In the genomic region with DNA sequence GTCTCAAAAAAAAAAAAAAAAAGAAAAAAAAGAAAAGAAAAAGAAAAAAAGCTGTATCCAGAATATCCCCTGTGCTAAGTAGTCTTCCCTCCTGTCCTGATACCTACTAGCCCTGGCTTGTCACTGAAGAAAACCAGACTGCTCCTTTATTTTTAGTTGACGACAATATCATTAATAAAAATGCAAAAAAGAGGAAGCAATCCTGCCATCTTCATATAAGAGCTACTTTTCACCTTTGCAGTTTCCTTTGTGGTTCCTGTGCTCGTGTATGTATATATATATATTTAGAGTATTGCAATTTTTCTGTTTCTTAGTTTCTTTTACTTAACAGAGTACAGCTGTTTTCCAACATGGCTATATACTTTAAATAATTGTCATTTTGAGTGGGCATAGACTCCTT, we compare ENCODE assay signal across 1 cellular context.
A peak's percentile ranks its signal among the peaks of the same experiment; 100 is the strongest.
TF ChIP-seq lines count a peak whose summit lies in the region.

No MANE protein-coding gene starts in this region.

TF ChIP-seq in GM12878, 131 proteins besides CTCF, POLR2A, EP300 and RAD21 (continued from another document):
- TF ChIP-seq, protein P1, sequence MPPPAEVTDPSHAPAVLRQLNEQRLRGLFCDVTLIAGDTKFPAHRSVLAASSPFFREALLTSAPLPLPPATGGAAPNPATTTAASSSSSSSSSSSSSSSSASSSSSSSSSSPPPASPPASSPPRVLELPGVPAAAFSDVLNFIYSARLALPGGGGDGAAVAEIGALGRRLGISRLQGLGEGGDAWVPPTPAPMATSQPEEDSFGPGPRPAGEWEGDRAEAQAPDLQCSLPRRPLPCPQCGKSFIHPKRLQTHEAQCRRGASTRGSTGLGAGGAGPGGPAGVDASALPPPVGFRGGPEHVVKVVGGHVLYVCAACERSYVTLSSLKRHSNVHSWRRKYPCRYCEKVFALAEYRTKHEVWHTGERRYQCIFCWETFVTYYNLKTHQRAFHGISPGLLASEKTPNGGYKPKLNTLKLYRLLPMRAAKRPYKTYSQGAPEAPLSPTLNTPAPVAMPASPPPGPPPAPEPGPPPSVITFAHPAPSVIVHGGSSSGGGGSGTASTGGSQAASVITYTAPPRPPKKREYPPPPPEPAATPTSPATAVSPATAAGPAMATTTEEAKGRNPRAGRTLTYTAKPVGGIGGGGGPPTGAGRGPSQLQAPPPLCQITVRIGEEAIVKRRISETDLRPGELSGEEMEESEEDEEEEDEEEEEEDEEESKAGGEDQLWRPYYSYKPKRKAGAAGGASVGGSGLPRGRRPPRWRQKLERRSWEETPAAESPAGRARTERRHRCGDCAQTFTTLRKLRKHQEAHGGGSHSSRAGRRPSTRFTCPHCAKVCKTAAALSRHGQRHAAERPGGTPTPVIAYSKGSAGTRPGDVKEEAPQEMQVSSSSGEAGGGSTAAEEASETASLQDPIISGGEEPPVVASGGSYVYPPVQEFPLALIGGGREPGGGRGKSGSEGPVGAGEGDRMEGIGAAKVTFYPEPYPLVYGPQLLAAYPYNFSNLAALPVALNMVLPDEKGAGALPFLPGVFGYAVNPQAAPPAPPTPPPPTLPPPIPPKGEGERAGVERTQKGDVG (CRISPR knock-in tag; IDR thresholded peaks at IDR 0.05), result no peak
- TF ChIP-seq, protein P2, sequence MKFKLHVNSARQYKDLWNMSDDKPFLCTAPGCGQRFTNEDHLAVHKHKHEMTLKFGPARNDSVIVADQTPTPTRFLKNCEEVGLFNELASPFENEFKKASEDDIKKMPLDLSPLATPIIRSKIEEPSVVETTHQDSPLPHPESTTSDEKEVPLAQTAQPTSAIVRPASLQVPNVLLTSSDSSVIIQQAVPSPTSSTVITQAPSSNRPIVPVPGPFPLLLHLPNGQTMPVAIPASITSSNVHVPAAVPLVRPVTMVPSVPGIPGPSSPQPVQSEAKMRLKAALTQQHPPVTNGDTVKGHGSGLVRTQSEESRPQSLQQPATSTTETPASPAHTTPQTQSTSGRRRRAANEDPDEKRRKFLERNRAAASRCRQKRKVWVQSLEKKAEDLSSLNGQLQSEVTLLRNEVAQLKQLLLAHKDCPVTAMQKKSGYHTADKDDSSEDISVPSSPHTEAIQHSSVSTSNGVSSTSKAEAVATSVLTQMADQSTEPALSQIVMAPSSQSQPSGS (IDR thresholded peaks at IDR 0.05; ENCODE audit: low read length), result peak; percentile 28; the same call in 1 of the 2 replicates
- TF ChIP-seq JUNB (IDR thresholded peaks at IDR 0.05) (0 out of 2 replicates have a peak, but pooled peaks have one; percentile 6), BHLHE40 (IDR thresholded peaks at IDR 0.05; ENCODE audit: borderline replicate concordance in 1 of 2, low read depth in 2 of 2, low read length in 1 of 2) (peak; percentile 38 to 49; a peak in 1 of 4 replicates), SPI1 (IDR thresholded peaks at IDR 0.05; ENCODE audit: borderline replicate concordance, insufficient read depth, low read depth, low read length) (no peak; the same call in 1 of the 2 replicates), RELA (IDR thresholded peaks at IDR 0.05; ENCODE audit: borderline replicate concordance, partially characterized antibody) (no peak), ZNF217 (IDR thresholded peaks at IDR 0.05) (no peak)
- TF ChIP-seq, protein P3, sequence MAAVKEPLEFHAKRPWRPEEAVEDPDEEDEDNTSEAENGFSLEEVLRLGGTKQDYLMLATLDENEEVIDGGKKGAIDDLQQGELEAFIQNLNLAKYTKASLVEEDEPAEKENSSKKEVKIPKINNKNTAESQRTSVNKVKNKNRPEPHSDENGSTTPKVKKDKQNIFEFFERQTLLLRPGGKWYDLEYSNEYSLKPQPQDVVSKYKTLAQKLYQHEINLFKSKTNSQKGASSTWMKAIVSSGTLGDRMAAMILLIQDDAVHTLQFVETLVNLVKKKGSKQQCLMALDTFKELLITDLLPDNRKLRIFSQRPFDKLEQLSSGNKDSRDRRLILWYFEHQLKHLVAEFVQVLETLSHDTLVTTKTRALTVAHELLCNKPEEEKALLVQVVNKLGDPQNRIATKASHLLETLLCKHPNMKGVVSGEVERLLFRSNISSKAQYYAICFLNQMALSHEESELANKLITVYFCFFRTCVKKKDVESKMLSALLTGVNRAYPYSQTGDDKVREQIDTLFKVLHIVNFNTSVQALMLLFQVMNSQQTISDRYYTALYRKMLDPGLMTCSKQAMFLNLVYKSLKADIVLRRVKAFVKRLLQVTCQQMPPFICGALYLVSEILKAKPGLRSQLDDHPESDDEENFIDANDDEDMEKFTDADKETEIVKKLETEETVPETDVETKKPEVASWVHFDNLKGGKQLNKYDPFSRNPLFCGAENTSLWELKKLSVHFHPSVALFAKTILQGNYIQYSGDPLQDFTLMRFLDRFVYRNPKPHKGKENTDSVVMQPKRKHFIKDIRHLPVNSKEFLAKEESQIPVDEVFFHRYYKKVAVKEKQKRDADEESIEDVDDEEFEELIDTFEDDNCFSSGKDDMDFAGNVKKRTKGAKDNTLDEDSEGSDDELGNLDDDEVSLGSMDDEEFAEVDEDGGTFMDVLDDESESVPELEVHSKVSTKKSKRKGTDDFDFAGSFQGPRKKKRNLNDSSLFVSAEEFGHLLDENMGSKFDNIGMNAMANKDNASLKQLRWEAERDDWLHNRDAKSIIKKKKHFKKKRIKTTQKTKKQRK (IDR thresholded peaks at IDR 0.05; ENCODE audit: low read depth, low read length), result no peak
- TF ChIP-seq, protein P4, sequence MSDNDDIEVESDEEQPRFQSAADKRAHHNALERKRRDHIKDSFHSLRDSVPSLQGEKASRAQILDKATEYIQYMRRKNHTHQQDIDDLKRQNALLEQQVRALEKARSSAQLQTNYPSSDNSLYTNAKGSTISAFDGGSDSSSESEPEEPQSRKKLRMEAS (IDR thresholded peaks at IDR 0.05; ENCODE audit: low read depth, low read length), result no peak
